Comparison of ENCODE assay signal across 15 cellular contexts in genomic region chr17:66185842-66186241, GRCh38.
"Had no signal": no experiment of that assay in that cellular context is flagged by ENCODE, and none has a peak within 500 bp of the region (broad histone marks: within the 10 kb centered on the region; RNA-seq: fewer than 3 reads in every experiment).

No MANE protein-coding gene starts in this region.

- H3K9me3 ChIP-seq: neutrophil, right atrium auricular region had no signal

- H3K36me3 ChIP-seq: neutrophil had no signal

- H3K27me3 ChIP-seq: foreskin keratinocyte, right atrium auricular region had no signal

- ATAC-seq: foreskin keratinocyte; left colon; left ventricle myocardium superior; naive thymus-derived CD4-positive, alpha-beta T cell; psoas muscle had no signal

- DNase-seq: foreskin keratinocyte; immature natural killer cell; left colon; left ventricle myocardium superior; mesenchymal stem cell; naive thymus-derived CD4-positive, alpha-beta T cell; nephron progenitor cell; psoas muscle; small intestine; stimulated activated CD4-positive, alpha-beta T cell treated with anti-CD3 and anti-CD28 coated beads, Interleukin-12 subunit alpha, Interleukin-12 subunit beta, amount 100 ng/mL, for 4 hours; stimulated activated naive CD4-positive, alpha-beta T cell treated with Interleukin-2 at 50 U/mL for 16 hours; trophoblast cell had no signal

- H3K27ac ChIP-seq: foreskin keratinocyte, neutrophil, psoas muscle, right atrium auricular region had no signal

- H3K4me3 ChIP-seq: lung, psoas muscle, right atrium auricular region had no signal
